ENCODE assay signal across 14 cellular contexts in the genomic region with DNA sequence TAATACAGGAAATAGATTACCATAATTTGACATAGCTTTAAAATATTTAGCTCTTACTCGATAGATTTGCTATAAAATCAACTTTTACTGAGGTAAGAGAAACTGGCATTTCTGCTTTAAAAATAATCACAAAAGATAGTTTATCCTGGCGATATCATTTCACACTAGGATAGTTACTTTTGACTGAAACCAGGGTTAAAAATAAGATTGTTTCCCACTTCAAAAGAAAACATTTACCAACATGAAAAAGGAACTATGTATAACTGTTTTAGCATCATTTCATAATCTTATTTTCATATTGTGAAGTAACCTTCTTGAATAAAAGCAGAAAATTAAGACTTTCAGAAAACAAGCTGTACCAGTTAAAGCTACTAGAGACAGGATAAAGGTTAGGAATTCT.
"Had no signal": no experiment of that assay in that cellular context is flagged by ENCODE, and none has a peak within 500 bp of the region (broad histone marks: within the 10 kb centered on the region; RNA-seq: fewer than 3 reads in every experiment).

No MANE protein-coding gene starts in this region.

- H3K9me3 ChIP-seq: heart left ventricle had no signal

- H3K27ac ChIP-seq: heart left ventricle had no signal

- ATAC-seq: left lobe of liver had no signal

- H3K27me3 ChIP-seq: heart left ventricle had no signal

- H3K4me3 ChIP-seq: coronary artery, heart left ventricle had no signal

- DNase-seq: activated CD4-positive, CD25-positive, alpha-beta regulatory T cell treated with anti-CD3 and anti-CD28 coated beads, Interleukin-2, amount 50 U/mL, for 72 hours; activated naive CD8-positive, alpha-beta T cell treated with anti-CD3 and anti-CD28 coated beads for 36 hours; aorta; effector memory CD4-positive, alpha-beta T cell; heart left ventricle; mammary epithelial cell; nephron progenitor cell; stimulated activated CD4-positive, alpha-beta T cell treated with anti-CD3 and anti-CD28 coated beads, Interleukin-2, amount 100 ng/mL, for 24 hours; stimulated activated naive CD4-positive, alpha-beta T cell; SW 1271; T-helper 9 cell had no signal

- H3K9me3 Mint-ChIP-seq: activated naive CD8-positive, alpha-beta T cell treated with anti-CD3 and anti-CD28 coated beads for 36 hours; activated T-helper 2 cell treated with anti-CD3 and anti-CD28 coated beads, Interferon-gamma antibody, Interleukin-2, Interleukin-4, amounts not matched to agents 10 μg/mL and 5 μg/mL and 100 μg/mL, durations not matched to agents 14 hours and 24 hours and 36 hours; nephron progenitor cell had no signal

- H3K4me1 Mint-ChIP-seq: nephron progenitor cell had no signal

- H3K27ac Mint-ChIP-seq: activated T-helper 2 cell treated with anti-CD3 and anti-CD28 coated beads, Interferon-gamma antibody, Interleukin-2, Interleukin-4, amounts not matched to agents 10 μg/mL and 5 μg/mL and 100 μg/mL, durations not matched to agents 14 hours and 24 hours and 36 hours had no signal

- H3K27me3 Mint-ChIP-seq: activated naive CD8-positive, alpha-beta T cell treated with anti-CD3 and anti-CD28 coated beads for 36 hours had no signal

- H3K4me3 Mint-ChIP-seq: activated naive CD8-positive, alpha-beta T cell treated with anti-CD3 and anti-CD28 coated beads for 36 hours; nephron progenitor cell had no signal
